1 cellular context compared by ENCODE assay signal in genomic region chr15:45027220-45027619, GRCh38.
TF ChIP-seq lines count a peak whose summit lies in the region.

No MANE protein-coding gene starts in this region.

TF ChIP-seq in endothelial cell of umbilical vein, 7 proteins besides CTCF, POLR2A, EP300 and RAD21:
- TF ChIP-seq EZH2 (IDR thresholded peaks at IDR 0.05; ENCODE audit: borderline replicate concordance, low read depth, low read length, severe bottlenecking) (no peak), JUN (IDR thresholded peaks at IDR 0.05; ENCODE audit: borderline replicate concordance, insufficient read depth, insufficient read length, low read depth) (no peak), GATA2 (IDR thresholded peaks at IDR 0.05; ENCODE audit: insufficient read depth, insufficient read length, low read depth, low read length) (no peak), MYC (IDR thresholded peaks at IDR 0.05; ENCODE audit: low read depth, low read length) (no peak), FOS (IDR thresholded peaks at IDR 0.05; ENCODE audit: borderline replicate concordance, insufficient read depth, low read length) (no peak), POLR2AphosphoS5 (IDR thresholded peaks at IDR 0.05; ENCODE audit: insufficient read depth, low read depth, low read length) (no peak)
- TF ChIP-seq, protein P1, sequence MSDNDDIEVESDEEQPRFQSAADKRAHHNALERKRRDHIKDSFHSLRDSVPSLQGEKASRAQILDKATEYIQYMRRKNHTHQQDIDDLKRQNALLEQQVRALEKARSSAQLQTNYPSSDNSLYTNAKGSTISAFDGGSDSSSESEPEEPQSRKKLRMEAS (IDR thresholded peaks at IDR 0.05; ENCODE audit: insufficient read depth, insufficient read length): no peak
